In the genomic region with DNA sequence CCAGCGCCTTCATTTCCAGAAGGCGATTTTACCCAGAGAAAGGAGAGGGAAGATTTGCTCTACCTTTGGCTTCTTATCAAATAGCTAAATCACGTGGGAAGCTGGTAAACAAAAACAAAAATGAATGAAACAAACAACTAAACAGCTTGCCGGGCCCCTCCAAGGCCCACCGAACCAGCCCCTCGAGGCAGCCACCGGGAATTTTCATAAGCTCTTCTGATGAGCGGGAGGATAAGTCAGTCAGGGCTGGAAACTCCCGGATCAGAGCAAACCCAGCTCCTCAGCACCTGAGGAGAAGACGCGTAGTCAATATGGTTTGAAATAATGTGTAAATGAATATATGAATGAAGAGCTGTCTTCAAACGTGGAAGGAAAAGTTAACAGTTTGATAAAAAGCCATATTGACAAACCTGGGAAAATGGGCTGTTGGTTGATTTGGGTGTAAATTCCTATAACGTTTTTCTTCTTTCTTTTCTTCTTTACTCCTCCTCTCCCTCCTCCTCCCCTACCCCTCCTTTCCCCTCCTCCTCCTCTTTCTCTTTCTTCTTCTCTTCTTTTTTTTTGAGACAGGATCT, we compare ENCODE assay signal across 7 cellular contexts. TPM values are rescaled to one million over a fixed set of nuclear protein-coding genes. Genes with fewer than 3 reads are reported as not detected.
DNase-seq lines count a peak whose midpoint lies in the region; ATAC-seq and TF ChIP-seq lines count a peak whose summit lies in the region.

No MANE protein-coding gene starts in this region.

- TF ChIP-seq POLR2A in stomach (IDR thresholded peaks at IDR 0.05) = no peak

- H3K27me3 ChIP-seq in HUES6 (ENCODE audit: control insufficient read depth, insufficient read depth, low read length) = no peaks in the 10 kb centered on the region
- H3K27me3 ChIP-seq in stomach = no peaks in the 10 kb centered on the region

- no peak for TF ChIP-seq EP300 in stomach (IDR thresholded peaks at IDR 0.05)

- peaks cover 4% of the 10 kb centered on the region; the same call in 1 of the 2 replicates for H3K4me1 ChIP-seq in HUES6 (ENCODE audit: control insufficient read depth, insufficient read depth, low read length)
- H3K4me1 ChIP-seq in stomach = peaks cover 28 to 71% (median 57%) of the 10 kb centered on the region in 4 donors

- no peaks in the 10 kb centered on the region for H3K9me3 ChIP-seq in HUES6 (ENCODE audit: control insufficient read depth, insufficient read depth, low read depth, low read length)
- H3K9me3 ChIP-seq in iPS-18c (ENCODE audit: control insufficient read depth, insufficient read depth, low read length) = no peaks in the 10 kb centered on the region
- H3K9me3 ChIP-seq in stomach = no peaks in the 10 kb centered on the region

- no peaks in the 10 kb centered on the region for H3K9me3 Mint-ChIP-seq in activated naive CD4-positive, alpha-beta T cell treated with anti-CD3 and anti-CD28 coated beads, Interleukin-2, amount 50 U/mL, for 72 hours

- 19 to 25% (median 23%) methylated on average over 13 of the region's 13 CpGs for WGBS in stomach, 5 donors

- peak overlapping the region; percentile 56 for H3K9ac ChIP-seq in HUES6 (ENCODE audit: low read length)

- H3K27ac ChIP-seq in HUES6 (ENCODE audit: low read depth, low read length) = peak overlapping the region; percentile 36
- H3K27ac ChIP-seq in stomach = peak overlapping the region; percentile 82 to 96 (median 93)

- H3K27ac Mint-ChIP-seq in activated naive CD4-positive, alpha-beta T cell treated with anti-CD3 and anti-CD28 coated beads, Interleukin-2, amount 50 U/mL, for 72 hours = peak overlapping the region; percentile 89 to 97

- no peak for ATAC-seq in activated naive CD4-positive, alpha-beta T cell treated with anti-CD3 and anti-CD28 coated beads, Interleukin-2, amount 50 U/mL, for 72 hours
- no peak for ATAC-seq in GM19324 (IDR thresholded peaks at IDR 0.05; ENCODE audit: low FRiP score, unreplicated experiment)

- H3K36me3 ChIP-seq in HUES6 (ENCODE audit: control insufficient read depth, insufficient read depth, low read length) (no peaks in the 10 kb centered on the region), stomach (no peaks in the 10 kb centered on the region)

- peaks cover 0 to 4% of the 10 kb centered on the region in 2 donors for H3K36me3 Mint-ChIP-seq in activated naive CD4-positive, alpha-beta T cell treated with anti-CD3 and anti-CD28 coated beads, Interleukin-2, amount 50 U/mL, for 72 hours

- TF ChIP-seq CTCF in stomach (IDR thresholded peaks at IDR 0.05) = no peak

- H3K4me3 ChIP-seq in HUES6 (ENCODE audit: low read depth, low read length) (peak overlapping the region; percentile 49), iPS-18c (ENCODE audit: insufficient read depth, low read depth, low read length) (peak overlapping the region; percentile 16; the same call in 1 of the 2 replicates), stomach (peak overlapping the region; percentile 45 to 60 (median 56))

- no peak for DNase-seq in activated naive CD4-positive, alpha-beta T cell treated with anti-CD3 and anti-CD28 coated beads, Interleukin-2, amount 50 U/mL, for 72 hours (ENCODE audit: low spot score in 2 of 2)
- DNase-seq in stomach = no peak
- no peak for DNase-seq in amniotic stem cell (lab: John Stamatoyannopoulos, UW)
- no peak for DNase-seq in NCI-H2107 (lab: John Stamatoyannopoulos, UW)

- intact Hi-C loops in stomach (cut with DNase I; ENCODE audit: low total_unique reads) = no loop called here

RNA-seq across cellular contexts. Expression of gene RPLP1, which starts 10.7 kb away (rescaled TPM):
- 1,000 to 10,000 TPM; 2,158 to 2,424 TPM for total RNA-seq in activated naive CD4-positive, alpha-beta T cell treated with anti-CD3 and anti-CD28 coated beads, Interleukin-2, amount 50 U/mL, for 72 hours
- total RNA-seq in stomach = 1,000 to 10,000 TPM in 2 of 5 donors, 100 to 1,000 TPM in 2, 10 to 100 TPM in 1; 99.1 to 1,684 (median 575) TPM
- 1,000 to 10,000 TPM; 1,998 to 2,495 (median 2,423) TPM for polyA plus RNA-seq in stomach

RNA-seq across cellular contexts. Expression of gene KIF23, which starts 49.1 kb away (rescaled TPM):
- total RNA-seq in activated naive CD4-positive, alpha-beta T cell treated with anti-CD3 and anti-CD28 coated beads, Interleukin-2, amount 50 U/mL, for 72 hours = 100 to 1,000 TPM in 1 of 2 donors, 10 to 100 TPM in 1; 45.0 to 120 TPM
- 10 to 100 TPM in 3 of 5 donors, 1 to 10 TPM in 2; 8.0 to 26.3 (median 17.1) TPM for total RNA-seq in stomach
- polyA plus RNA-seq in stomach = 1 to 10 TPM; 2.1 to 5.7 (median 2.4) TPM
